ENCODE assay signal across 17 cellular contexts in the genomic region with DNA sequence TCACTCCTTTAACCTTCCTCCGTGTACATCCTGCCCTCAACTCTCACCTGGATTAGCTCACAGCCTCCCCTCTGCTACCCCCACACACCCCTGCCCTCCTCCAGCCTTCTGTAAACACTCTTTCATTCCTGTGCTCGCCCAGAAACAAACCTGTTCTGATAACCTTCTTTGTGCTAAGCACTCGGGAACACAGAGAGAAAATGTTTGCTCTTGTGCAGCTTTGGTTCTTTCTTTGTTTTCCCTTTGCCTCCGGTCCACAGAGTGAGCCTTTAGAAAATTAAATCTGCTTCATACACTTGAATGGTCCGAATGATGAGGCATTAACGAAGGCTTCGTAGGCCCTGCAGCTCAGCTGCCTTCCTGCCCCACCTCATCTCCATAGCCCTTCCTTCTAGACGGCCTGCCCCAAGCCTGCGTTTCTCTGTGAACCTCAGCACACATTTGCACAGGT. TPM values are rescaled to one million over a fixed set of nuclear protein-coding genes. Genes with fewer than 3 reads are reported as not detected.
A peak's percentile ranks its signal among the peaks of the same experiment; 100 is the strongest.
DNase-seq lines count a peak whose midpoint lies in the region; ATAC-seq and TF ChIP-seq lines count a peak whose summit lies in the region.
"Had no signal": no experiment of that assay in that cellular context is flagged by ENCODE, and none has a peak within 500 bp of the region (broad histone marks: within the 10 kb centered on the region; RNA-seq: fewer than 3 reads in every experiment).

No MANE protein-coding gene starts in this region.

- peaks cover 4% of the 10 kb centered on the region; the same call in 1 of the 2 replicates for H3F3A ChIP-seq in GM23338 (replicated peaks; ENCODE audit: low read depth)

- H4K20me1 ChIP-seq in GM23338 (replicated peaks; ENCODE audit: insufficient read depth) (no peaks in the 10 kb centered on the region), OCI-LY7 (ENCODE audit: insufficient read depth, low read length) (no peaks in the 10 kb centered on the region)

- H3K27ac Mint-ChIP-seq in GM23338: peak overlapping the region; percentile 39

- H3K4me3 ChIP-seq in GM23338: 0 out of 2 replicates have a peak overlapping the region, but pooled peaks have one; percentile 34
- H3K4me3 ChIP-seq in OCI-LY7 (ENCODE audit: low read depth, low read length, poor library complexity, severe bottlenecking): no peak overlapping the region
- H3K4me3 ChIP-seq: heart left ventricle had no signal

- H3K27me3 Mint-ChIP-seq in GM23338 (ENCODE audit: insufficient read depth, low read depth, poor library complexity): no peaks in the 10 kb centered on the region

- no peaks in the 10 kb centered on the region for H3K79me2 ChIP-seq in GM23338 (replicated peaks; ENCODE audit: insufficient read depth)
- no peaks in the 10 kb centered on the region for H3K79me2 ChIP-seq in OCI-LY7 (ENCODE audit: insufficient read depth, low read depth, low read length)

- H3K4me2 ChIP-seq in GM23338 (peak overlapping the region; percentile 69), OCI-LY7 (ENCODE audit: low read length) (no peak overlapping the region)

- H3K4me1 Mint-ChIP-seq in GM23338: peaks cover 18% of the 10 kb centered on the region
- H3K4me1 Mint-ChIP-seq: naive B cell had no signal

- H3K9me2 ChIP-seq in GM23338 (ENCODE audit: insufficient read depth): no peaks in the 10 kb centered on the region
- no peaks in the 10 kb centered on the region for H3K9me2 ChIP-seq in OCI-LY7 (ENCODE audit: insufficient read depth, low read length)

- CTCF ChIA-PET in OCI-LY7 (lab: Charles Lee; ENCODE audit: unreplicated experiment): no interaction called here

- peak; percentile 86 for ATAC-seq in GM23338
- ATAC-seq in left colon: peak; percentile 92
- ATAC-seq in GM21367 (IDR thresholded peaks at IDR 0.05; ENCODE audit: unreplicated experiment): no peak
- ATAC-seq: heart left ventricle had no signal

- peaks cover 19% of the 10 kb centered on the region for H3K4me1 ChIP-seq in GM23338 (ENCODE audit: insufficient read depth)
- no peaks in the 10 kb centered on the region for H3K4me1 ChIP-seq in OCI-LY7 (ENCODE audit: insufficient read depth, low read length, poor library complexity, severe bottlenecking)
- H3K4me1 ChIP-seq: heart left ventricle had no signal

- peak; percentile 41 for DNase-seq in GM23338 (ENCODE audit: low spot score)
- no peak for DNase-seq in OCI-LY7 (ENCODE audit: low spot score)
- peak; percentile 25 to 45 for DNase-seq in left colon
- DNase-seq in pons (ENCODE audit: low spot score): peak; percentile 25
- DNase-seq in AML-193 (lab: John Stamatoyannopoulos, UW): no peak
- no peak for DNase-seq in SIG-M5 treated with dmso at 0.1 percent for 504 hours (lab: John Stamatoyannopoulos, UW; ENCODE audit: unreplicated experiment)
- no peak for DNase-seq in GM13976 (ENCODE audit: low spot score)
- DNase-seq: brain microvascular endothelial cell; dermis blood vessel endothelial cell; GF-D8; heart left ventricle; Kasumi-1; naive B cell; NCI-H187 treated with DMSO at 0.1 percent for 48 hours; retina; stimulated activated CD4-positive, alpha-beta T cell treated with anti-CD3 and anti-CD28 coated beads, Interleukin-15, amount 100 ng/mL, for 24 hours had no signal

- TF ChIP-seq CTCF in GM23338 (conservative IDR thresholded peaks at IDR 0.05; ENCODE audit: low read depth in 2 of 2) (no peak), OCI-LY7 (conservative IDR thresholded peaks at IDR 0.05; ENCODE audit: low read length) (no peak), GM13976 (IDR thresholded peaks at IDR 0.05; ENCODE audit: borderline replicate concordance, control extremely low read depth, extremely low read depth, insufficient read depth, missing control alignments) (no peak)

- H3K9me3 Mint-ChIP-seq in GM23338: peaks cover 2% of the 10 kb centered on the region; the same call in 2 of the 3 replicates

- in situ Hi-C loops in GM13976 (cut with MboI; ENCODE audit: low sequenced_read_pairs, unreplicated experiment): no loop called here

- H3K9me3 ChIP-seq in OCI-LY7 (ENCODE audit: low read length): no peaks in the 10 kb centered on the region; the same call in 1 of the 2 replicates

- BruUV-seq in OCI-LY7 (replicated peaks; lab: Mats Ljungman, UMichigan): no TSS peak

- intact Hi-C loops in OCI-LY7 (cut with micrococcal nuclease; ENCODE audit: unreplicated experiment) (no loop called here), left colon (cut with DNase I, micrococcal nuclease) (no loop called here)

- no peaks in the 10 kb centered on the region for H3K36me3 ChIP-seq in GM23338 (ENCODE audit: insufficient read depth)
- no peaks in the 10 kb centered on the region for H3K36me3 ChIP-seq in OCI-LY7 (ENCODE audit: insufficient read depth, low read length)
- H3K36me3 ChIP-seq: brain microvascular endothelial cell, heart left ventricle had no signal

- no peak overlapping the region for H3K4me3 Mint-ChIP-seq in GM23338
- H3K4me3 Mint-ChIP-seq: naive B cell had no signal

- peak overlapping the region; percentile 73; the same call in 1 of the 2 replicates for H3K27ac ChIP-seq in GM23338 (ENCODE audit: low read depth)
- H3K27ac ChIP-seq in OCI-LY7 (ENCODE audit: low read depth, low read length, poor library complexity, severe bottlenecking): no peak overlapping the region
- H3K27ac ChIP-seq: brain microvascular endothelial cell, heart left ventricle had no signal

- no peaks in the 10 kb centered on the region for H3K36me3 Mint-ChIP-seq in GM23338 (ENCODE audit: low read depth)

- peak overlapping the region; percentile 100 for H2AFZ ChIP-seq in GM23338
- H2AFZ ChIP-seq in OCI-LY7 (ENCODE audit: low read length): 0 out of 2 replicates have a peak overlapping the region, but pooled peaks have one; percentile 2

- POLR2A ChIA-PET in OCI-LY7 (lab: Charles Lee): no interaction called here

- H3K27me3 ChIP-seq in GM23338 (ENCODE audit: insufficient read depth): no peaks in the 10 kb centered on the region
- H3K27me3 ChIP-seq: brain microvascular endothelial cell, heart left ventricle had no signal

TF ChIP-seq in GM23338, 12 proteins besides CTCF, POLR2A, EP300 and RAD21 (continues in another document):
- TF ChIP-seq, protein P1, sequence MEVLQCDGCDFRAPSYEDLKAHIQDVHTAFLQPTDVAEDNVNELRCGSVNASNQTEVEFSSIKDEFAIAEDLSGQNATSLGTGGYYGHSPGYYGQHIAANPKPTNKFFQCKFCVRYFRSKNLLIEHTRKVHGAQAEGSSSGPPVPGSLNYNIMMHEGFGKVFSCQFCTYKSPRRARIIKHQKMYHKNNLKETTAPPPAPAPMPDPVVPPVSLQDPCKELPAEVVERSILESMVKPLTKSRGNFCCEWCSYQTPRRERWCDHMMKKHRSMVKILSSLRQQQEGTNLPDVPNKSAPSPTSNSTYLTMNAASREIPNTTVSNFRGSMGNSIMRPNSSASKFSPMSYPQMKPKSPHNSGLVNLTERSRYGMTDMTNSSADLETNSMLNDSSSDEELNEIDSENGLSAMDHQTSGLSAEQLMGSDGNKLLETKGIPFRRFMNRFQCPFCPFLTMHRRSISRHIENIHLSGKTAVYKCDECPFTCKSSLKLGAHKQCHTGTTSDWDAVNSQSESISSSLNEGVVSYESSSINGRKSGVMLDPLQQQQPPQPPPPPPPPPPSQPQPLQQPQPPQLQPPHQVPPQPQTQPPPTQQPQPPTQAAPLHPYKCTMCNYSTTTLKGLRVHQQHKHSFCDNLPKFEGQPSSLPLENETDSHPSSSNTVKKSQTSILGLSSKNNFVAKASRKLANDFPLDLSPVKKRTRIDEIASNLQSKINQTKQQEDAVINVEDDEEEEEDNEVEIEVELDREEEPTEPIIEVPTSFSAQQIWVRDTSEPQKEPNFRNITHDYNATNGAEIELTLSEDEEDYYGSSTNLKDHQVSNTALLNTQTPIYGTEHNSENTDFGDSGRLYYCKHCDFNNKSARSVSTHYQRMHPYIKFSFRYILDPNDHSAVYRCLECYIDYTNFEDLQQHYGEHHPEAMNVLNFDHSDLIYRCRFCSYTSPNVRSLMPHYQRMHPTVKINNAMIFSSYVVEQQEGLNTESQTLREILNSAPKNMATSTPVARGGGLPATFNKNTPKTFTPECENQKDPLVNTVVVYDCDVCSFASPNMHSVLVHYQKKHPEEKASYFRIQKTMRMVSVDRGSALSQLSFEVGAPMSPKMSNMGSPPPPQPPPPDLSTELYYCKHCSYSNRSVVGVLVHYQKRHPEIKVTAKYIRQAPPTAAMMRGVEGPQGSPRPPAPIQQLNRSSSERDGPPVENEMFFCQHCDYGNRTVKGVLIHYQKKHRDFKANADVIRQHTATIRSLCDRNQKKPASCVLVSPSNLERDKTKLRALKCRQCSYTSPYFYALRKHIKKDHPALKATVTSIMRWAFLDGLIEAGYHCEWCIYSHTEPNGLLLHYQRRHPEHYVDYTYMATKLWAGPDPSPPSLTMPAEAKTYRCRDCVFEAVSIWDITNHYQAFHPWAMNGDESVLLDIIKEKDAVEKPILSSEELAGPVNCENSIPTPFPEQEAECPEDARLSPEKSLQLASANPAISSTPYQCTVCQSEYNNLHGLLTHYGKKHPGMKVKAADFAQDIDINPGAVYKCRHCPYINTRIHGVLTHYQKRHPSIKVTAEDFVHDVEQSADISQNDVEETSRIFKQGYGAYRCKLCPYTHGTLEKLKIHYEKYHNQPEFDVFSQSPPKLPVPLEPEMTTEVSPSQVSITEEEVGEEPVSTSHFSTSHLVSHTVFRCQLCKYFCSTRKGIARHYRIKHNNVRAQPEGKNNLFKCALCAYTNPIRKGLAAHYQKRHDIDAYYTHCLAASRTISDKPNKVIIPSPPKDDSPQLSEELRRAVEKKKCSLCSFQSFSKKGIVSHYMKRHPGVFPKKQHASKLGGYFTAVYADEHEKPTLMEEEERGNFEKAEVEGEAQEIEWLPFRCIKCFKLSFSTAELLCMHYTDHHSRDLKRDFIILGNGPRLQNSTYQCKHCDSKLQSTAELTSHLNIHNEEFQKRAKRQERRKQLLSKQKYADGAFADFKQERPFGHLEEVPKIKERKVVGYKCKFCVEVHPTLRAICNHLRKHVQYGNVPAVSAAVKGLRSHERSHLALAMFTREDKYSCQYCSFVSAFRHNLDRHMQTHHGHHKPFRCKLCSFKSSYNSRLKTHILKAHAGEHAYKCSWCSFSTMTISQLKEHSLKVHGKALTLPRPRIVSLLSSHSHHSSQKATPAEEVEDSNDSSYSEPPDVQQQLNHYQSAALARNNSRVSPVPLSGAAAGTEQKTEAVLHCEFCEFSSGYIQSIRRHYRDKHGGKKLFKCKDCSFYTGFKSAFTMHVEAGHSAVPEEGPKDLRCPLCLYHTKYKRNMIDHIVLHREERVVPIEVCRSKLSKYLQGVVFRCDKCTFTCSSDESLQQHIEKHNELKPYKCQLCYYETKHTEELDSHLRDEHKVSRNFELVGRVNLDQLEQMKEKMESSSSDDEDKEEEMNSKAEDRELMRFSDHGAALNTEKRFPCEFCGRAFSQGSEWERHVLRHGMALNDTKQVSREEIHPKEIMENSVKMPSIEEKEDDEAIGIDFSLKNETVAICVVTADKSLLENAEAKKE (CRISPR knock-in tag; IDR thresholded peaks at IDR 0.05): no peak
- TF ChIP-seq NANOG (IDR thresholded peaks at IDR 0.05; ENCODE audit: borderline replicate concordance) (no peak), JUNB (IDR thresholded peaks at IDR 0.05; ENCODE audit: unreplicated experiment) (no peak), ZNF331 (CRISPR knock-in tag; IDR thresholded peaks at IDR 0.05; ENCODE audit: low read depth) (no peak)

RNA-seq across cellular contexts. Expression of a gene that starts 6.6 kb away (rescaled TPM):
- 119 and 129 TPM in 2 replicates for total RNA-seq in GM23338 (2014; rRNA removed; shearing (Covaris generic))
- 37.7 and 41.1 TPM in 2 replicates for polyA plus RNA-seq in GM23338 (2016; fragmentation: Nextera tagmentation; extraction: Ambion mirVana)
- total RNA-seq in OCI-LY7 (2014; rRNA removed; shearing (Covaris generic)): 37.1 and 39.6 TPM in 2 replicates
- 54.4 and 60.1 TPM in 2 replicates for total RNA-seq in OCI-LY7 (2022)
- total RNA-seq in left colon: 10 to 100 TPM; 76.3 to 76.9 TPM

Comparison
In these comparisons a context has a peak if more than half of its experiments do, and no peak if none do; other contexts are left out.
1. DNase-seq: peak in GM23338 (single experiment), left colon (2 of 2) and pons (single experiment); none in OCI-LY7 (single experiment), AML-193 (0 of 2), SIG-M5 treated with dmso at 0.1 percent for 504 hours (single experiment) and GM13976 (single experiment).